15 cellular contexts compared by ENCODE assay signal in the genomic region with DNA sequence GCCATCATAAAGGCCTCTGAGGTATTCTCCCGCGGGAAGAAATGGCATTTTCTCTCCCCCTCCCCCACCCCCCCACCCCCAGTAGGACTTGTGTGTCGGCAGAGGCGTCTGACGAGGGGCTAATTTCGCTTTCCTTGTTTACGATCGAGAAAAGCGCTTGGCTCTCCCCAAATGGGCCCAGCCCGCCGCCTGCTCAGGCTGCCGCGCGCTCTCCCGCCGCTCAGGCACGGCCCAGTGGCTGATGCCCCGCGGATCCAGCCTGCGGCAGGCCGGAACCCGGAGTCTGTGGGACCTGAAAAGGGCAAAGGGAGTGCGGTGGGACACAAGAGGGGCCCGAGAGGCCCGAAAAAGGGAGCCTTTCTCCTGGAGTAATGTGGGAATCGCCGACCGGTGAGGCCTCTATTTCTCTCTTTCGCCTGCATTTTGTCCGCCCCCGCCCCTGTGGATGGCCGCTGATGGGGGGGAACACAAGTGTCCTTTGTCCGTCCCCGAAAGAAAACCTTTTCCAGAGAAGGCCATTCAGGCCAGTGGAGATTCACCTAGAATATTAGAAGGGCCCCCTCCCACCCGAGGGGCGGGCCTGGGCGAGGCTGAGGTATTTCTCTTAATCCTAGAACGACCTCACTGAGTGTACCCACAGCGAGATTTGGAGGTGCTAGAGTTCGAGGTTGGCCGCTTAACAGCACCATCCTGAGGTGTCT. TPM values are rescaled to one million over a fixed set of nuclear protein-coding genes. Genes with fewer than 3 reads are reported as not detected.
DNase-seq lines count a peak whose midpoint lies in the region; FAIRE-seq and TF ChIP-seq lines count a peak whose summit lies in the region.
"Had no signal": no experiment of that assay in that cellular context is flagged by ENCODE, and none has a peak within 500 bp of the region (broad histone marks: within the 10 kb centered on the region; RNA-seq: fewer than 3 reads in every experiment).

No MANE protein-coding gene starts in this region.

- H4K20me1 ChIP-seq in H1 (replicated peaks in 1 of 2; ENCODE audit: control insufficient read depth in 1 of 2, insufficient read depth in 2 of 2, low read length in 2 of 2) (peaks cover 9 to 40% of the 10 kb centered on the region in 2 experiments), neural progenitor cell (ENCODE audit: low read depth) (peaks cover 85% of the 10 kb centered on the region)

- no peaks in the 10 kb centered on the region for H3K36me3 ChIP-seq in A673 (ENCODE audit: insufficient read depth, low read length, poor library complexity, severe bottlenecking)
- no peaks in the 10 kb centered on the region for H3K36me3 ChIP-seq in HUES6 (ENCODE audit: control insufficient read depth, insufficient read depth, low read length)
- no peaks in the 10 kb centered on the region; a peak in 1 of 8 replicates for H3K36me3 ChIP-seq in H1 (ENCODE audit: control insufficient read depth in 2 of 4, insufficient read depth in 4 of 4, low read length in 3 of 4)
- H3K36me3 ChIP-seq in neural progenitor cell = no peaks in the 10 kb centered on the region
- H3K36me3 ChIP-seq: neutrophil, thyroid gland had no signal

- no peaks in the 10 kb centered on the region for H3K4me1 Mint-ChIP-seq in neural progenitor cell

- peaks cover 3% of the 10 kb centered on the region for H3K9me3 Mint-ChIP-seq in neural progenitor cell

- CTCF ChIA-PET in A673 (lab: Charles Lee) = no interaction called here
- CTCF ChIA-PET in H1 (lab: Charles Lee; ENCODE audit: partially characterized antibody) = no interaction called here

- no peak overlapping the region for H2BK5ac ChIP-seq in H1 (ENCODE audit: low read depth, low read length)

- no peak overlapping the region for H4K8ac ChIP-seq in H1 (ENCODE audit: extremely low read depth, insufficient read depth, low read length)

- H3K4me2 ChIP-seq in H1 (ENCODE audit: insufficient read depth in 1 of 2, low read depth in 2 of 2, low read length in 2 of 2) (peak overlapping the region; percentile 28 to 59), neural progenitor cell (no peak overlapping the region)

- H3K36me3 Mint-ChIP-seq in neural progenitor cell = no peaks in the 10 kb centered on the region

- H3K23me2 ChIP-seq in H1 (ENCODE audit: low read depth, low read length) = peaks cover 3% of the 10 kb centered on the region; the same call in 1 of the 2 replicates

- TF ChIP-seq POLR2A in H1 (IDR thresholded peaks at IDR 0.05; ENCODE audit: control extremely low read depth in 1 of 2, low read depth in 2 of 2, low read length in 2 of 2) = no peak

- no peak overlapping the region for H3K23ac ChIP-seq in H1 (ENCODE audit: insufficient read length)

- no peak overlapping the region for H3K4ac ChIP-seq in H1 (replicated peaks; ENCODE audit: insufficient read length, low read depth, low read length)

- H3K27ac ChIP-seq in A673 (ENCODE audit: low read depth, low read length, poor library complexity, severe bottlenecking) = peak overlapping the region; percentile 97
- H3K27ac ChIP-seq in HUES6 (ENCODE audit: low read depth, low read length) = no peak overlapping the region
- no peak overlapping the region for H3K27ac ChIP-seq in H1 (ENCODE audit: low read depth, low read length)
- H3K27ac ChIP-seq in neural progenitor cell = no peak overlapping the region
- H3K27ac ChIP-seq: neutrophil, thyroid gland had no signal

- TF ChIP-seq RAD21 in H1 (IDR thresholded peaks at IDR 0.05 in 1 of 2, conservative IDR thresholded peaks at IDR 0.05 in 1 of 2; ENCODE audit: low read depth in 2 of 2, low read length in 2 of 2) = no peak

- H3K14ac ChIP-seq in H1 (ENCODE audit: insufficient read length) = no peak overlapping the region

- WGBS in H1 (ENCODE audit: extremely low coverage in 1 of 2, insufficient coverage in 1 of 2, insufficient read length in 1 of 2, insufficient replicate concordance in 2 of 2, low coverage in 1 of 2, low lambda C conversion rate in 2 of 2, missing lambda C conversion rate in 1 of 2), 2 experiments = 3% methylated on average over 30 of the region's 41 CpGs; no CpG with 5 or more reads in 1 of the 2 experiments

- peak overlapping the region; percentile 21 for H3K4me3 Mint-ChIP-seq in neural progenitor cell

- H2BK20ac ChIP-seq in H1 (ENCODE audit: low read length) = no peak overlapping the region

- H3K27me3 Mint-ChIP-seq in neural progenitor cell (ENCODE audit: insufficient read depth, low read depth) = peaks cover 89% of the 10 kb centered on the region

- peak overlapping the region; percentile 88 for H3K9ac ChIP-seq in HUES6 (ENCODE audit: low read length)
- no peak overlapping the region for H3K9ac ChIP-seq in H1 (replicated peaks in 1 of 4; ENCODE audit: extremely low read depth in 1 of 4, low read depth in 3 of 4, low read length in 3 of 4)
- no peak overlapping the region for H3K9ac ChIP-seq in neural progenitor cell

- no peak overlapping the region for H4K5ac ChIP-seq in H1 (ENCODE audit: insufficient read length, low read depth, low read length)

- peak overlapping the region; percentile 68 for H3K4me3 ChIP-seq in A673 (ENCODE audit: low read depth, low read length, poor library complexity, severe bottlenecking)
- H3K4me3 ChIP-seq in HUES6 (ENCODE audit: low read depth, low read length) = peak overlapping the region; percentile 61
- peak overlapping the region in 1 of 4 experiments; percentile 44; a peak in 3 of 8 replicates for H3K4me3 ChIP-seq in H1 (ENCODE audit: extremely low read depth in 1 of 4, insufficient read depth in 2 of 4, low read depth in 3 of 4, low read length in 4 of 4)
- no peak overlapping the region for H3K4me3 ChIP-seq in neural progenitor cell
- H3K4me3 ChIP-seq: thyroid gland had no signal

- peak; percentile 81 for DNase-seq in A673 (ENCODE audit: low spot score)
- DNase-seq in H1 (ENCODE audit: low read depth in 1 of 2, low spot score in 2 of 2) = peak in 1 of 2 experiments; percentile 68
- DNase-seq in neural progenitor cell (ENCODE audit: low spot score) = peak; percentile 51
- no peak for DNase-seq in AG08395 (ENCODE audit: low spot score)
- no peak for DNase-seq in SHP77 (lab: John Stamatoyannopoulos, UW)
- no peak for DNase-seq in AML-193 (lab: John Stamatoyannopoulos, UW)
- DNase-seq in NCI-H146 treated with DMSO at 0.1 percent for 48 hours (lab: John Stamatoyannopoulos, UW; ENCODE audit: unreplicated experiment) = no peak
- DNase-seq: activated CD4-positive, alpha-beta T cell treated with anti-CD3 and anti-CD28 coated beads for 36 hours; activated naive CD4-positive, alpha-beta T cell treated with anti-CD3 and anti-CD28 coated beads, Interleukin-2, amount 50 U/mL, for 16 hours; NCI-H187 treated with DMSO at 0.1 percent for 48 hours; stimulated activated CD4-positive, alpha-beta T cell treated with anti-CD3 and anti-CD28 coated beads, Interleukin-4, amount 100 ng/mL, for 4 hours; thyroid gland had no signal

- H3K79me2 ChIP-seq in H1 (ENCODE audit: control insufficient read depth in 1 of 2, insufficient read depth in 2 of 2, low read length in 2 of 2) (no peaks in the 10 kb centered on the region), neural progenitor cell (ENCODE audit: low read depth) (no peaks in the 10 kb centered on the region)

- no peaks in the 10 kb centered on the region for H3K79me1 ChIP-seq in H1 (ENCODE audit: low read depth, low read length)

- H3K18ac ChIP-seq in H1 (ENCODE audit: extremely low read depth, low read length) = no peak overlapping the region

- no peak for TF ChIP-seq EP300 in H1 (IDR thresholded peaks at IDR 0.05; ENCODE audit: borderline replicate concordance in 1 of 2, low read depth in 2 of 2, low read length in 2 of 2)

- no peak overlapping the region for H4K91ac ChIP-seq in H1 (replicated peaks; ENCODE audit: insufficient read length, low read length)

- H3K27me3 ChIP-seq in A673 (replicated peaks; ENCODE audit: insufficient read depth, low read depth, low read length, poor library complexity) = no peaks in the 10 kb centered on the region
- H3K27me3 ChIP-seq in HUES6 (ENCODE audit: control insufficient read depth, insufficient read depth, low read length) = peaks cover 100% of the 10 kb centered on the region
- H3K27me3 ChIP-seq in H1 (replicated peaks in 1 of 4; ENCODE audit: control insufficient read depth in 3 of 4, extremely low read depth in 1 of 4, insufficient read depth in 3 of 4, low read length in 3 of 4) = peaks cover 95 to 100% (median 100%) of the 10 kb centered on the region in 4 experiments
- H3K27me3 ChIP-seq in neural progenitor cell = peaks cover 100% of the 10 kb centered on the region

- 0 out of 2 replicates have a peak overlapping the region, but pooled peaks have one; percentile 27 for H2BK12ac ChIP-seq in H1 (ENCODE audit: low read depth, low read length)

- H3K9me3 ChIP-seq in A673 (ENCODE audit: low read depth, low read length, poor library complexity, severe bottlenecking) (no peaks in the 10 kb centered on the region), HUES6 (ENCODE audit: control insufficient read depth, insufficient read depth, low read depth, low read length) (no peaks in the 10 kb centered on the region), H1 (ENCODE audit: insufficient read depth in 2 of 2, low read depth in 1 of 2, low read length in 1 of 2) (no peaks in the 10 kb centered on the region), neural progenitor cell (ENCODE audit: low read depth) (no peaks in the 10 kb centered on the region)
- H3K9me3 ChIP-seq: neutrophil, thyroid gland had no signal

- H3K4me1 ChIP-seq in A673 (ENCODE audit: insufficient read depth, low read length, poor library complexity, severe bottlenecking) (peaks cover 66% of the 10 kb centered on the region), HUES6 (ENCODE audit: control insufficient read depth, insufficient read depth, low read length) (peaks cover 24% of the 10 kb centered on the region), H1 (replicated peaks in 1 of 4; ENCODE audit: control insufficient read depth in 3 of 4, insufficient read depth in 4 of 4, low read length in 3 of 4) (peaks cover 0 to 12% (median 4%) of the 10 kb centered on the region in 4 experiments; a peak in 6 of 7 replicates), neural progenitor cell (no peaks in the 10 kb centered on the region)

- H2BK15ac ChIP-seq in H1 (ENCODE audit: low read length) = no peak overlapping the region

- intact Hi-C loops in A673 (cut with micrococcal nuclease; ENCODE audit: unreplicated experiment) = no loop called here

- no peaks in the 10 kb centered on the region for H3F3A ChIP-seq in neural progenitor cell (ENCODE audit: low read depth)

- no peak overlapping the region for H2AK5ac ChIP-seq in H1 (ENCODE audit: low read depth, low read length)

- TF ChIP-seq CTCF in A673 (conservative IDR thresholded peaks at IDR 0.05; ENCODE audit: low read depth, low read length) (no peak), H1 (IDR thresholded peaks at IDR 0.05; ENCODE audit: control extremely low read depth in 1 of 3, insufficient read depth in 1 of 3, low read depth in 1 of 3, low read length in 3 of 3) (no peak), neural progenitor cell (IDR thresholded peaks at IDR 0.05) (no peak)

- H2AFZ ChIP-seq in H1 (ENCODE audit: low read length) (no peak overlapping the region), neural progenitor cell (replicated peaks) (no peak overlapping the region)

- TSS peak; percentile 27 for BruUV-seq in A673 (replicated peaks; lab: Mats Ljungman, UMichigan)

- H2BK120ac ChIP-seq in H1 (replicated peaks; ENCODE audit: low read depth, low read length) = no peak overlapping the region

- no peak overlapping the region for H3K56ac ChIP-seq in H1 (replicated peaks; ENCODE audit: insufficient read length, low read depth, low read length)

- POLR2A ChIA-PET in A673 (lab: Charles Lee; ENCODE audit: low non-redundant PET) (interaction anchor here (0.5 kb wide), 1 partner anchor 172 kb away, joined by 6 read pairs; no protein-coding TSS in a partner anchor), H1 (lab: Charles Lee; ENCODE audit: partially characterized antibody) (no interaction called here)

- FAIRE-seq in H1 (lab: Jason Lieb, UNC) = no peak

- no peak overlapping the region for H3K27ac Mint-ChIP-seq in neural progenitor cell
- H3K27ac Mint-ChIP-seq: activated CD4-positive, alpha-beta T cell treated with anti-CD3 and anti-CD28 coated beads for 36 hours had no signal

RNA-seq across cellular contexts. Expression of a gene that starts 9.0 kb away (rescaled TPM):
- total RNA-seq in A673 (2021) (20.8 and 22.3 TPM in 2 replicates), neural progenitor cell (ENCODE audit: low replicate concordance) (not detected in 2 replicates)
- total RNA-seq in H1 (2021; fragmentation: NEBNext Ultra II Directional; extraction: Animal tissue kit (Norgen Biotek cat#: 25700)) = not detected in 2 replicates
- polyA plus RNA-seq in H1 (2011; rRNA removed) = not detected in 2 replicates
- polyA plus RNA-seq in H1 (2011; cell fraction: cytosol; rRNA removed) = not detected
- not detected for polyA plus RNA-seq in H1 (2011; cell fraction: nucleus; rRNA removed)
- not detected in 4 replicates for polyA plus RNA-seq in H1 (2012, experiment 1 of 2)
- polyA plus RNA-seq in H1 (2012, experiment 2 of 2) = not detected
- polyA plus RNA-seq in H1 (2013, experiment 1 of 2) = not detected
- not detected for polyA plus RNA-seq in H1 (2013, experiment 2 of 2)
- polyA minus RNA-seq in H1 (2011; rRNA and poly(A)+ RNA removed) = not detected in 2 replicates
- polyA minus RNA-seq in H1 (2011; cell fraction: cytosol; rRNA and poly(A)+ RNA removed) = not detected
- not detected for polyA minus RNA-seq in H1 (2011; cell fraction: nucleus; rRNA and poly(A)+ RNA removed)
- total RNA-seq: activated CD4-positive, alpha-beta T cell treated with anti-CD3 and anti-CD28 coated beads for 36 hours; thyroid gland had no signal

RNA-seq across cellular contexts. Expression of a gene that starts 10.5 kb away (rescaled TPM):
- total RNA-seq in A673 (2021) (10.9 and 11.1 TPM in 2 replicates), neural progenitor cell (ENCODE audit: low replicate concordance) (not detected in 2 replicates)
- total RNA-seq in H1 (2021; fragmentation: NEBNext Ultra II Directional; extraction: Animal tissue kit (Norgen Biotek cat#: 25700)) = not detected in 2 replicates
- polyA plus RNA-seq in H1 (2011; rRNA removed) = not detected in 2 replicates
- polyA plus RNA-seq in H1 (2011; cell fraction: cytosol; rRNA removed) = not detected
- polyA plus RNA-seq in H1 (2011; cell fraction: nucleus; rRNA removed) = not detected
- 0.09 TPM in 1 of 4 replicates, not detected in the others for polyA plus RNA-seq in H1 (2012, experiment 1 of 2)
- polyA plus RNA-seq in H1 (2012, experiment 2 of 2) = not detected
- not detected for polyA plus RNA-seq in H1 (2013, experiment 1 of 2)
- polyA plus RNA-seq in H1 (2013, experiment 2 of 2) = not detected
- not detected in 2 replicates for polyA minus RNA-seq in H1 (2011; rRNA and poly(A)+ RNA removed)
- polyA minus RNA-seq in H1 (2011; cell fraction: cytosol; rRNA and poly(A)+ RNA removed) = not detected
- polyA minus RNA-seq in H1 (2011; cell fraction: nucleus; rRNA and poly(A)+ RNA removed) = not detected
- total RNA-seq: activated CD4-positive, alpha-beta T cell treated with anti-CD3 and anti-CD28 coated beads for 36 hours; Right ventricle myocardium inferior; thyroid gland had no signal

RNA-seq across cellular contexts. Expression of a gene that starts 13.6 kb away (rescaled TPM):
- 1.6 and 1.9 TPM in 2 replicates for total RNA-seq in A673 (2021)
- not detected in 2 replicates for total RNA-seq in H1 (2021; fragmentation: NEBNext Ultra II Directional; extraction: Animal tissue kit (Norgen Biotek cat#: 25700))
- polyA plus RNA-seq in H1 (2011; rRNA removed) = not detected in 2 replicates
- polyA plus RNA-seq in H1 (2011; cell fraction: cytosol; rRNA removed) = not detected
- polyA plus RNA-seq in H1 (2011; cell fraction: nucleus; rRNA removed) = not detected
- polyA plus RNA-seq in H1 (2012, experiment 1 of 2) = not detected in 4 replicates
- not detected for polyA plus RNA-seq in H1 (2012, experiment 2 of 2)
- not detected for polyA plus RNA-seq in H1 (2013, experiment 1 of 2)
- not detected for polyA plus RNA-seq in H1 (2013, experiment 2 of 2)
- polyA minus RNA-seq in H1 (2011; rRNA and poly(A)+ RNA removed) = not detected in 2 replicates
- not detected for polyA minus RNA-seq in H1 (2011; cell fraction: cytosol; rRNA and poly(A)+ RNA removed)
- not detected for polyA minus RNA-seq in H1 (2011; cell fraction: nucleus; rRNA and poly(A)+ RNA removed)
- not detected in 2 replicates for total RNA-seq in neural progenitor cell (ENCODE audit: low replicate concordance)
- total RNA-seq: activated CD4-positive, alpha-beta T cell treated with anti-CD3 and anti-CD28 coated beads for 36 hours; Right ventricle myocardium inferior had no signal

RNA-seq across cellular contexts. Expression of a gene that starts 19.3 kb away (rescaled TPM):
- total RNA-seq in A673 (2021) = 21.1 and 22.3 TPM in 2 replicates
- total RNA-seq in H1 (2021; fragmentation: NEBNext Ultra II Directional; extraction: Animal tissue kit (Norgen Biotek cat#: 25700)) = not detected in 2 replicates
- polyA plus RNA-seq in H1 (2011; rRNA removed) = not detected in 2 replicates
- not detected for polyA plus RNA-seq in H1 (2011; cell fraction: cytosol; rRNA removed)
- not detected for polyA plus RNA-seq in H1 (2011; cell fraction: nucleus; rRNA removed)
- not detected in 4 replicates for polyA plus RNA-seq in H1 (2012, experiment 1 of 2)
- polyA plus RNA-seq in H1 (2012, experiment 2 of 2) = not detected
- not detected for polyA plus RNA-seq in H1 (2013, experiment 1 of 2)
- not detected for polyA plus RNA-seq in H1 (2013, experiment 2 of 2)
- polyA minus RNA-seq in H1 (2011; rRNA and poly(A)+ RNA removed) = not detected in 2 replicates
- polyA minus RNA-seq in H1 (2011; cell fraction: cytosol; rRNA and poly(A)+ RNA removed) = not detected
- not detected for polyA minus RNA-seq in H1 (2011; cell fraction: nucleus; rRNA and poly(A)+ RNA removed)
- total RNA-seq in neural progenitor cell (ENCODE audit: low replicate concordance) = not detected in 2 replicates
- total RNA-seq: activated CD4-positive, alpha-beta T cell treated with anti-CD3 and anti-CD28 coated beads for 36 hours; Right ventricle myocardium inferior had no signal

RNA-seq across cellular contexts. Expression of a gene that starts 34.3 kb away (rescaled TPM):
- 27.8 and 30.4 TPM in 2 replicates for total RNA-seq in A673 (2021)
- total RNA-seq in H1 (2021; fragmentation: NEBNext Ultra II Directional; extraction: Animal tissue kit (Norgen Biotek cat#: 25700)) = not detected in 2 replicates
- polyA plus RNA-seq in H1 (2011; rRNA removed) = not detected in 2 replicates
- not detected for polyA plus RNA-seq in H1 (2011; cell fraction: cytosol; rRNA removed)
- not detected for polyA plus RNA-seq in H1 (2011; cell fraction: nucleus; rRNA removed)
- not detected in 4 replicates for polyA plus RNA-seq in H1 (2012, experiment 1 of 2)
- polyA plus RNA-seq in H1 (2012, experiment 2 of 2) = 0.20 TPM
- polyA plus RNA-seq in H1 (2013, experiment 1 of 2) = not detected
- polyA plus RNA-seq in H1 (2013, experiment 2 of 2) = not detected
- polyA minus RNA-seq in H1 (2011; rRNA and poly(A)+ RNA removed) = not detected in 2 replicates
- polyA minus RNA-seq in H1 (2011; cell fraction: cytosol; rRNA and poly(A)+ RNA removed) = not detected
- polyA minus RNA-seq in H1 (2011; cell fraction: nucleus; rRNA and poly(A)+ RNA removed) = not detected
- not detected in 2 replicates for total RNA-seq in neural progenitor cell (ENCODE audit: low replicate concordance)
- total RNA-seq: activated CD4-positive, alpha-beta T cell treated with anti-CD3 and anti-CD28 coated beads for 36 hours; Right ventricle myocardium inferior; thyroid gland had no signal

Comparison
In these comparisons a context has a peak if more than half of its experiments do, and no peak if none do; other contexts are left out.
1. DNase-seq: peak in A673 (single experiment) and neural progenitor cell (single experiment); none in AG08395 (single experiment), SHP77 (0 of 2), AML-193 (0 of 2) and NCI-H146 treated with DMSO at 0.1 percent for 48 hours (single experiment).
2. RNA of a gene that starts 9.0 kb away (total RNA-seq): 20.8 to 22.3 TPM in A673; not detected in H1 and not detected in neural progenitor cell; every median in the first group is over 10 times any median in the second.
3. RNA of a gene that starts 10.5 kb away (total RNA-seq): 10.9 to 11.1 TPM in A673; not detected in H1 and not detected in neural progenitor cell; every median in the first group is over 10 times any median in the second.